ENCODE assay signal across 1 cellular context in genomic region chr3:170180952-170181876, GRCh38.
TF ChIP-seq lines count a peak whose summit lies in the region.

PHC3 (minus strand) TSS chr3:170181733; CDS start chr3:170181715, 18 bp downstream.

TF ChIP-seq in HepG2, 621 proteins besides CTCF, POLR2A, EP300 and RAD21 (continued from another document and continues in another):
- TF ChIP-seq THRA (CRISPR knock-in tag; IDR thresholded peaks at IDR 0.05; ENCODE audit: borderline replicate concordance) (no peak), AHDC1 (CRISPR knock-in tag; IDR thresholded peaks at IDR 0.05; ENCODE audit: borderline replicate concordance) (no peak), ZNF883 (CRISPR knock-in tag; IDR thresholded peaks at IDR 0.05; ENCODE audit: not compliant biosample characterization) (peak; percentile 65), NR2F6 (IDR thresholded peaks at IDR 0.05) (no peak), NR2F6 (CRISPR knock-in tag; IDR thresholded peaks at IDR 0.05) (0 out of 2 replicates have a peak, but pooled peaks have one; percentile 31), TBL1XR1 (IDR thresholded peaks at IDR 0.05; ENCODE audit: borderline replicate concordance, low read length, partially characterized antibody) (peak; percentile 42), ZNF629 (CRISPR knock-in tag; conservative IDR thresholded peaks at IDR 0.05) (no peak), SMARCC2 (IDR thresholded peaks at IDR 0.05) (no peak), E2F1 (CRISPR knock-in tag; IDR thresholded peaks at IDR 0.05) (peak; percentile 44; the same call in 1 of the 2 replicates), SIX1 (CRISPR knock-in tag; IDR thresholded peaks at IDR 0.05; ENCODE audit: borderline replicate concordance) (no peak; the same call in 1 of the 2 replicates), ZNF800 (CRISPR knock-in tag; IDR thresholded peaks at IDR 0.05) (peak; percentile 57; the same call in 1 of the 2 replicates), ZNF687 (CRISPR knock-in tag; IDR thresholded peaks at IDR 0.05) (peak; percentile 90), THAP7 (CRISPR knock-in tag; IDR thresholded peaks at IDR 0.05) (no peak), ZNF776 (CRISPR knock-in tag; IDR thresholded peaks at IDR 0.05) (peak; percentile 49; the same call in 1 of the 2 replicates), ZNF446 (CRISPR knock-in tag; IDR thresholded peaks at IDR 0.05) (no peak), NONO (IDR thresholded peaks at IDR 0.05) (no peak), NONO (CRISPR knock-in tag; conservative IDR thresholded peaks at IDR 0.05) (peak; percentile 23; the same call in 1 of the 2 replicates), GFI1 (CRISPR knock-in tag; IDR thresholded peaks at IDR 0.05; ENCODE audit: borderline replicate concordance) (peak; percentile 16; the same call in 1 of the 2 replicates), POLR2G (IDR thresholded peaks at IDR 0.05; ENCODE audit: low read depth, low read length) (peak; percentile 82), ZNF441 (CRISPR knock-in tag; IDR thresholded peaks at IDR 0.05; ENCODE audit: borderline replicate concordance) (0 out of 2 replicates have a peak, but pooled peaks have one; percentile 27), KDM1A (CRISPR knock-in tag; IDR thresholded peaks at IDR 0.05) (no peak), ZKSCAN5 (CRISPR knock-in tag; IDR thresholded peaks at IDR 0.05) (no peak), RARG (CRISPR knock-in tag; IDR thresholded peaks at IDR 0.05; ENCODE audit: low read depth) (no peak), ZNF296 (CRISPR knock-in tag; conservative IDR thresholded peaks at IDR 0.05) (no peak), IKZF5 (CRISPR knock-in tag; IDR thresholded peaks at IDR 0.05) (peak; percentile 48; the same call in 1 of the 2 replicates), TEAD3 (CRISPR knock-in tag; optimal IDR thresholded peaks at IDR 0.05; ENCODE audit: borderline replicate concordance) (peak; percentile 53), BHLHE40 (IDR thresholded peaks at IDR 0.05; ENCODE audit: low read length) (peak; percentile 63; the same call in 1 of the 2 replicates), ZFP91 (CRISPR knock-in tag; IDR thresholded peaks at IDR 0.05; ENCODE audit: borderline replicate concordance) (peak; percentile 85), ZBTB3 (CRISPR knock-in tag; IDR thresholded peaks at IDR 0.05; ENCODE audit: borderline replicate concordance, low read depth) (peak; percentile 75; the same call in 1 of the 2 replicates), FOXK2 (IDR thresholded peaks at IDR 0.05) (no peak), KAT7 (CRISPR knock-in tag; IDR thresholded peaks at IDR 0.05; ENCODE audit: borderline replicate concordance) (no peak), NFATC3 (CRISPR knock-in tag; IDR thresholded peaks at IDR 0.05) (0 out of 2 replicates have a peak, but pooled peaks have one; percentile 30), ZNF770 (CRISPR knock-in tag; IDR thresholded peaks at IDR 0.05) (peak; percentile 55), HOXA9 (CRISPR knock-in tag; IDR thresholded peaks at IDR 0.05; ENCODE audit: borderline replicate concordance) (no peak)
